In the genomic region with DNA sequence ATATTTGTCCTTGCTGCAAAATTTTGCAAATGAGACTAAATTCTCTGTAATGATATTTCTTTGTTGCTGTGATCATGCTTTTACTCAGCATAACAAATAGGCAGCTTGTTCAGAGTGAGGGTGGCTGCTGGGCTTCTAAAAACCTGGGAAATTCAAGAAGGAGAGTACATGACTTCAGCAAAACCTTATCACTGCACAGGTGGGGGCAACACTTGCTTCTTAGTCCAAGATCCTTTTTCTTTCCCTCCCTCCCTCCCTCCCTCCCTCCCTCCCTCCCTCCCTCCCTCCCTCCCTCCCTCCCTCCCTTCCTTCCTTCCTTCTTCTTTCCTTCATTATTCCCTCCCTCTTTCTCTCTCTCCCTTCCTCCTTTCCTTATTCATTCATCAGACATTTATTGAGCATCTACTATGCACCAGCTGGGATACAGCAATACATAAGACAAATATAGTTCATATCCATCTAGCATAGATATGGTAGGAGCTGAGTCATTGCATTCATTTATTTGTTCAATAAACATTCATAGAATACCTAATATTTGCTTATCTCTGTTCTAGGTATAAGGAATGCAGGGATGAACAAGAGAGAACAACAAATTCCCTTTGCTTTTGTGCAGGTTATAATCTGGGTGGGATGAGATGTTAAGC, we compare ENCODE assay signal across 19 cellular contexts.
A peak's percentile ranks its signal among the peaks of the same experiment; 100 is the strongest.
DNase-seq lines count a peak whose midpoint lies in the region; ATAC-seq, FAIRE-seq and TF ChIP-seq lines count a peak whose summit lies in the region.
"Had no signal": no experiment of that assay in that cellular context is flagged by ENCODE, and none has a peak within 500 bp of the region (broad histone marks: within the 10 kb centered on the region; RNA-seq: fewer than 3 reads in every experiment).

No MANE protein-coding gene starts in this region.

- H3K9ac ChIP-seq in NT2/D1 (ENCODE audit: insufficient read length, low read depth) = no peak overlapping the region

- TF ChIP-seq POLR2A in A549 (IDR thresholded peaks at IDR 0.05; ENCODE audit: low read length) = no peak

- CTCF ChIA-PET in A549 (lab: Yijun Ruan, JAX) = interaction anchor here (1.3 to 1.9 kb wide), 2 partner anchors 28 to 125 kb away, joined by 4 to 5 read pairs; no protein-coding TSS in a partner anchor

- H3K27me3 ChIP-seq in H7 (ENCODE audit: control insufficient read depth, insufficient read depth, low read length) (no peaks in the 10 kb centered on the region), NT2/D1 (ENCODE audit: insufficient read depth, insufficient read length) (no peaks in the 10 kb centered on the region)

- FAIRE-seq in A549 (lab: Jason Lieb, UNC) = peak; percentile 18
- FAIRE-seq: GM12892 had no signal

- peak overlapping the region; percentile 81 to 91 for H3K27ac ChIP-seq in A549

- H3K36me3 ChIP-seq in H7 (replicated peaks; ENCODE audit: control insufficient read depth, insufficient read depth, low read length) = no peaks in the 10 kb centered on the region
- no peaks in the 10 kb centered on the region for H3K36me3 ChIP-seq in NT2/D1 (ENCODE audit: insufficient read depth, insufficient read length, low read length)

- POLR2A ChIA-PET in A549 (lab: Yijun Ruan, JAX) = no interaction called here

- no peak overlapping the region for H3K4me3 ChIP-seq in A549
- H3K4me3 ChIP-seq in H7 (ENCODE audit: insufficient read depth, low read depth, low read length) = no peak overlapping the region
- no peak overlapping the region for H3K4me3 ChIP-seq in NT2/D1 (ENCODE audit: insufficient read length, low read depth)
- H3K4me3 ChIP-seq in choroid plexus epithelial cell (ENCODE audit: low read depth, low read length) = no peak overlapping the region

- H3K4me1 ChIP-seq in A549 (peaks cover 62% of the 10 kb centered on the region), NT2/D1 (ENCODE audit: insufficient read depth, insufficient read length) (peaks cover 8% of the 10 kb centered on the region)

- H3K9me3 ChIP-seq in A549 (no peaks in the 10 kb centered on the region), NT2/D1 (ENCODE audit: insufficient read depth, low read length) (no peaks in the 10 kb centered on the region)

- ATAC-seq in A549 = peak; percentile 23 to 65; a peak in 5 of 6 replicates
- ATAC-seq in GM18909 (IDR thresholded peaks at IDR 0.05; ENCODE audit: poor library complexity, unreplicated experiment) = no peak
- no peak for ATAC-seq in HG03025 (IDR thresholded peaks at IDR 0.05; ENCODE audit: low FRiP score, unreplicated experiment)

- TF ChIP-seq CTCF in A549 (IDR thresholded peaks at IDR 0.05) (no peak), choroid plexus epithelial cell (conservative IDR thresholded peaks at IDR 0.05; ENCODE audit: low read depth, low read length) (no peak)

- peak in 1 of 2 experiments; percentile 68 for DNase-seq in A549 (ENCODE audit: low read depth in 1 of 2, low spot score in 1 of 2)
- DNase-seq in H7 = peak; percentile 21
- peak; percentile 20 for DNase-seq in NT2/D1 (ENCODE audit: low read depth, low spot score)
- peak; percentile 28 for DNase-seq in choroid plexus epithelial cell (ENCODE audit: low read depth)
- DNase-seq in ureter (ENCODE audit: low spot score) = no peak
- no peak for DNase-seq in RPMI8226
- DNase-seq: Calu3; CD4-positive, CD25-positive, alpha-beta regulatory T cell; DMS79 treated with DMSO at 0.1 percent for 48 hours; GDM1; NCI-H1092 treated with DMSO at 0.1 percent for 48 hours; NCI-H1694; NCI-H2107; NCI-H446 treated with DMSO at 0.1 percent for 48 hours; NCI-H748 treated with DMSO at 0.1 percent for 48 hours; SIG-M5 had no signal

- TF ChIP-seq EP300 in A549 (IDR thresholded peaks at IDR 0.05) = peak in 1 of 2 experiments; percentile 59; a peak in 1 of 5 replicates

- peak overlapping the region; percentile 60 for H3K4me2 ChIP-seq in A549

- TF ChIP-seq RAD21 in A549 (conservative IDR thresholded peaks at IDR 0.05 in 1 of 2, IDR thresholded peaks at IDR 0.05 in 1 of 2) = peak in 1 of 2 experiments; percentile 29; a peak in 3 of 5 replicates

TF ChIP-seq in A549, 52 proteins besides CTCF, POLR2A, EP300 and RAD21 (continues in another document):
- TF ChIP-seq CBX2 (IDR thresholded peaks at IDR 0.05; ENCODE audit: borderline replicate concordance, low read depth) = no peak
- TF ChIP-seq, protein P1, sequence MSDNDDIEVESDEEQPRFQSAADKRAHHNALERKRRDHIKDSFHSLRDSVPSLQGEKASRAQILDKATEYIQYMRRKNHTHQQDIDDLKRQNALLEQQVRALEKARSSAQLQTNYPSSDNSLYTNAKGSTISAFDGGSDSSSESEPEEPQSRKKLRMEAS (IDR thresholded peaks at IDR 0.05) = peak; percentile 45; the same call in 1 of the 2 replicates
- no peak for TF ChIP-seq TFCP2L1 (CRISPR knock-in tag; IDR thresholded peaks at IDR 0.05)
- TF ChIP-seq PHF8 (IDR thresholded peaks at IDR 0.05; ENCODE audit: borderline replicate concordance, low read depth) = no peak
- no peak for TF ChIP-seq FOSB (CRISPR knock-in tag; IDR thresholded peaks at IDR 0.05)
- no peak for TF ChIP-seq TP53 (CRISPR knock-in tag; IDR thresholded peaks at IDR 0.05)
- TF ChIP-seq CBX8 (IDR thresholded peaks at IDR 0.05) = no peak
- TF ChIP-seq BHLHE40 (IDR thresholded peaks at IDR 0.05; ENCODE audit: low read depth, low read length) = no peak
- TF ChIP-seq ZFP36 (IDR thresholded peaks at IDR 0.05; ENCODE audit: borderline replicate concordance, partially characterized antibody) = no peak
- TF ChIP-seq ESRRA (IDR thresholded peaks at IDR 0.05; ENCODE audit: borderline replicate concordance, low read length) = no peak
- TF ChIP-seq, protein P2, sequence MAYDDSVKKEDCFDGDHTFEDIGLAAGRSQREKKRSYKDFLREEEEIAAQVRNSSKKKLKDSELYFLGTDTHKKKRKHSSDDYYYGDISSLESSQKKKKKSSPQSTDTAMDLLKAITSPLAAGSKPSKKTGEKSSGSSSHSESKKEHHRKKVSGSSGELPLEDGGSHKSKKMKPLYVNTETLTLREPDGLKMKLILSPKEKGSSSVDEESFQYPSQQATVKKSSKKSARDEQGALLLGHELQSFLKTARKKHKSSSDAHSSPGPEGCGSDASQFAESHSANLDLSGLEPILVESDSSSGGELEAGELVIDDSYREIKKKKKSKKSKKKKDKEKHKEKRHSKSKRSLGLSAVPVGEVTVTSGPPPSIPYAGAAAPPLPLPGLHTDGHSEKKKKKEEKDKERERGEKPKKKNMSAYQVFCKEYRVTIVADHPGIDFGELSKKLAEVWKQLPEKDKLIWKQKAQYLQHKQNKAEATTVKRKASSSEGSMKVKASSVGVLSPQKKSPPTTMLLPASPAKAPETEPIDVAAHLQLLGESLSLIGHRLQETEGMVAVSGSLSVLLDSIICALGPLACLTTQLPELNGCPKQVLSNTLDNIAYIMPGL (CRISPR knock-in tag; IDR thresholded peaks at IDR 0.05; ENCODE audit: borderline replicate concordance) = no peak
- no peak for TF ChIP-seq NPAS2 (CRISPR knock-in tag; IDR thresholded peaks at IDR 0.05; ENCODE audit: borderline replicate concordance)
- no peak for TF ChIP-seq RCOR1 (IDR thresholded peaks at IDR 0.05; ENCODE audit: low read depth, low read length)
- peak; percentile 87 for TF ChIP-seq JUNB (IDR thresholded peaks at IDR 0.05)
- TF ChIP-seq CHD2 (IDR thresholded peaks at IDR 0.05; ENCODE audit: low read length, partially characterized antibody) = no peak
- peak; percentile 55 for TF ChIP-seq MAFK (IDR thresholded peaks at IDR 0.05; ENCODE audit: partially characterized antibody)
- TF ChIP-seq EHMT2 (IDR thresholded peaks at IDR 0.05; ENCODE audit: low read depth) = no peak
- TF ChIP-seq, protein P3, sequence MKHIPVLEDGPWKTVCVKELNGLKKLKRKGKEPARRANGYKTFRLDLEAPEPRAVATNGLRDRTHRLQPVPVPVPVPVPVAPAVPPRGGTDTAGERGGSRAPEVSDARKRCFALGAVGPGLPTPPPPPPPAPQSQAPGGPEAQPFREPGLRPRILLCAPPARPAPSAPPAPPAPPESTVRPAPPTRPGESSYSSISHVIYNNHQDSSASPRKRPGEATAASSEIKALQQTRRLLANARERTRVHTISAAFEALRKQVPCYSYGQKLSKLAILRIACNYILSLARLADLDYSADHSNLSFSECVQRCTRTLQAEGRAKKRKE (CRISPR knock-in tag; IDR thresholded peaks at IDR 0.05; ENCODE audit: low read depth) = no peak
- TF ChIP-seq, protein P4, sequence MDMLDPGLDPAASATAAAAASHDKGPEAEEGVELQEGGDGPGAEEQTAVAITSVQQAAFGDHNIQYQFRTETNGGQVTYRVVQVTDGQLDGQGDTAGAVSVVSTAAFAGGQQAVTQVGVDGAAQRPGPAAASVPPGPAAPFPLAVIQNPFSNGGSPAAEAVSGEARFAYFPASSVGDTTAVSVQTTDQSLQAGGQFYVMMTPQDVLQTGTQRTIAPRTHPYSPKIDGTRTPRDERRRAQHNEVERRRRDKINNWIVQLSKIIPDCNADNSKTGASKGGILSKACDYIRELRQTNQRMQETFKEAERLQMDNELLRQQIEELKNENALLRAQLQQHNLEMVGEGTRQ (IDR thresholded peaks at IDR 0.05) = no peak
- TF ChIP-seq, protein P5, sequence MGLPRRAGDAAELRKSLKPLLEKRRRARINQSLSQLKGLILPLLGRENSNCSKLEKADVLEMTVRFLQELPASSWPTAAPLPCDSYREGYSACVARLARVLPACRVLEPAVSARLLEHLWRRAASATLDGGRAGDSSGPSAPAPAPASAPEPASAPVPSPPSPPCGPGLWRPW (IDR thresholded peaks at IDR 0.05) = no peak
- no peak for TF ChIP-seq SMC3 (IDR thresholded peaks at IDR 0.05)
- TF ChIP-seq, protein P6, sequence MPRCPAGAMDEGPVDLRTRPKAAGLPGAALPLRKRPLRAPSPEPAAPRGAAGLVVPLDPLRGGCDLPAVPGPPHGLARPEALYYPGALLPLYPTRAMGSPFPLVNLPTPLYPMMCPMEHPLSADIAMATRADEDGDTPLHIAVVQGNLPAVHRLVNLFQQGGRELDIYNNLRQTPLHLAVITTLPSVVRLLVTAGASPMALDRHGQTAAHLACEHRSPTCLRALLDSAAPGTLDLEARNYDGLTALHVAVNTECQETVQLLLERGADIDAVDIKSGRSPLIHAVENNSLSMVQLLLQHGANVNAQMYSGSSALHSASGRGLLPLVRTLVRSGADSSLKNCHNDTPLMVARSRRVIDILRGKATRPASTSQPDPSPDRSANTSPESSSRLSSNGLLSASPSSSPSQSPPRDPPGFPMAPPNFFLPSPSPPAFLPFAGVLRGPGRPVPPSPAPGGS (IDR thresholded peaks at IDR 0.05) = 0 out of 3 replicates have a peak, but pooled peaks have one; percentile 25
- no peak for TF ChIP-seq HDAC2 (IDR thresholded peaks at IDR 0.05)
- no peak for TF ChIP-seq HOXB5 (CRISPR knock-in tag; IDR thresholded peaks at IDR 0.05)
- no peak for TF ChIP-seq KDM5A (IDR thresholded peaks at IDR 0.05)

Comparison
In these comparisons a context has a peak if more than half of its experiments do, and no peak if none do; other contexts are left out.
1. ATAC-seq: peak in A549 (2 of 2); none in GM18909 (single experiment) and HG03025 (single experiment).
2. DNase-seq: peak in H7 (single experiment), NT2/D1 (single experiment) and choroid plexus epithelial cell (single experiment); none in ureter (single experiment) and RPMI8226 (single experiment).